ENCODE assay signal across 8 cellular contexts in genomic region chr6:35044771-35045275, GRCh38.
DNase-seq lines count a peak whose midpoint lies in the region; TF ChIP-seq lines count a peak whose summit lies in the region.

No MANE protein-coding gene starts in this region.

- TF ChIP-seq CTCF in nephron progenitor cell (IDR thresholded peaks at IDR 0.05) = no peak

- no peak overlapping the region for H3K4me3 Mint-ChIP-seq in nephron progenitor cell
- no peak overlapping the region for H3K4me3 Mint-ChIP-seq in activated CD4-positive, alpha-beta T cell treated with anti-CD3 and anti-CD28 coated beads, Interleukin-2, amount 10 ng/mL, durations not matched to agents 24 days and 14 days

- DNase-seq in COLO668 (lab: John Stamatoyannopoulos, UW; ENCODE audit: unreplicated experiment) (peak; percentile 17), NCI-H1105 treated with DMSO at 0.1 percent for 48 hours (lab: John Stamatoyannopoulos, UW) (peak; percentile 47), dermis microvascular lymphatic vessel endothelial cell (ENCODE audit: low read depth in 2 of 2) (peak; percentile 97 to 98), nephron progenitor cell (no peak), SK-N-DZ (ENCODE audit: low spot score) (no peak), mesenteric fat pad (ENCODE audit: low spot score) (no peak)
- no peak for DNase-seq in activated CD4-positive, alpha-beta T cell treated with anti-CD3 and anti-CD28 coated beads, Interleukin-2, amount 10 ng/mL, durations not matched to agents 24 days and 14 days
- no peak for DNase-seq in stimulated activated CD4-positive, alpha-beta T cell treated with anti-CD3 and anti-CD28 coated beads, Interleukin-2, amount 100 ng/mL, for 24 hours

- peaks cover 15% of the 10 kb centered on the region for H3K36me3 Mint-ChIP-seq in nephron progenitor cell (ENCODE audit: low read depth)
- no peaks in the 10 kb centered on the region for H3K36me3 Mint-ChIP-seq in activated CD4-positive, alpha-beta T cell treated with anti-CD3 and anti-CD28 coated beads, Interleukin-2, amount 10 ng/mL, durations not matched to agents 24 days and 14 days (ENCODE audit: low read depth)

- intact Hi-C loops in activated CD4-positive, alpha-beta T cell treated with anti-CD3 and anti-CD28 coated beads, Interleukin-2, amount 10 ng/mL, durations not matched to agents 24 days and 14 days (cut with micrococcal nuclease) = no loop called here

- H3K4me1 Mint-ChIP-seq in nephron progenitor cell = no peaks in the 10 kb centered on the region
- peaks cover 8% of the 10 kb centered on the region for H3K4me1 Mint-ChIP-seq in activated CD4-positive, alpha-beta T cell treated with anti-CD3 and anti-CD28 coated beads, Interleukin-2, amount 10 ng/mL, durations not matched to agents 24 days and 14 days

- H3K27me3 Mint-ChIP-seq in nephron progenitor cell (ENCODE audit: low read depth, poor library complexity) = no peaks in the 10 kb centered on the region
- H3K27me3 Mint-ChIP-seq in activated CD4-positive, alpha-beta T cell treated with anti-CD3 and anti-CD28 coated beads, Interleukin-2, amount 10 ng/mL, durations not matched to agents 24 days and 14 days = no peaks in the 10 kb centered on the region

- H3K9me3 Mint-ChIP-seq in nephron progenitor cell = no peaks in the 10 kb centered on the region
- H3K9me3 Mint-ChIP-seq in activated CD4-positive, alpha-beta T cell treated with anti-CD3 and anti-CD28 coated beads, Interleukin-2, amount 10 ng/mL, durations not matched to agents 24 days and 14 days = no peaks in the 10 kb centered on the region

- H3K27ac Mint-ChIP-seq in nephron progenitor cell = peak overlapping the region; percentile 30
- no peak overlapping the region for H3K27ac Mint-ChIP-seq in activated CD4-positive, alpha-beta T cell treated with anti-CD3 and anti-CD28 coated beads, Interleukin-2, amount 10 ng/mL, durations not matched to agents 24 days and 14 days

Comparison
In these comparisons a context has a peak if more than half of its experiments do, and no peak if none do; other contexts are left out.
1. DNase-seq: peak in COLO668 (single experiment), NCI-H1105 treated with DMSO at 0.1 percent for 48 hours (single experiment) and dermis microvascular lymphatic vessel endothelial cell (2 of 2); none in nephron progenitor cell (single experiment), activated CD4-positive, alpha-beta T cell treated with anti-CD3 and anti-CD28 coated beads, Interleukin-2, amount 10 ng/mL, durations not matched to agents 24 days and 14 days (single experiment), stimulated activated CD4-positive, alpha-beta T cell treated with anti-CD3 and anti-CD28 coated beads, Interleukin-2, amount 100 ng/mL, for 24 hours (0 of 2), SK-N-DZ (single experiment) and mesenteric fat pad (single experiment).